2 cellular contexts compared by ENCODE assay signal in genomic region chr2:121587131-121587530, GRCh38.
TF ChIP-seq lines count a peak whose summit lies in the region.

No MANE protein-coding gene starts in this region.

TF ChIP-seq in GM23338, 12 proteins besides CTCF, POLR2A, EP300 and RAD21 (continued from another document):
- TF ChIP-seq ZNF462 (CRISPR knock-in tag; IDR thresholded peaks at IDR 0.05) (no peak), NANOG (IDR thresholded peaks at IDR 0.05; ENCODE audit: borderline replicate concordance) (no peak), EZH2 (IDR thresholded peaks at IDR 0.05; ENCODE audit: low read depth, unreplicated experiment) (no peak)

TF ChIP-seq in WTC11, 78 proteins besides CTCF, POLR2A, EP300 and RAD21 (continued from another document):
- TF ChIP-seq, protein P1, sequence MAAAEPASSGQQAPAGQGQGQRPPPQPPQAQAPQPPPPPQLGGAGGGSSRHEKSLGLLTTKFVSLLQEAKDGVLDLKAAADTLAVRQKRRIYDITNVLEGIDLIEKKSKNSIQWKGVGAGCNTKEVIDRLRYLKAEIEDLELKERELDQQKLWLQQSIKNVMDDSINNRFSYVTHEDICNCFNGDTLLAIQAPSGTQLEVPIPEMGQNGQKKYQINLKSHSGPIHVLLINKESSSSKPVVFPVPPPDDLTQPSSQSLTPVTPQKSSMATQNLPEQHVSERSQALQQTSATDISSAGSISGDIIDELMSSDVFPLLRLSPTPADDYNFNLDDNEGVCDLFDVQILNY (CRISPR knock-in tag; IDR thresholded peaks at IDR 0.05): no peak
- TF ChIP-seq SMAD3 (CRISPR knock-in tag; IDR thresholded peaks at IDR 0.05; ENCODE audit: borderline replicate concordance) (no peak), AR (CRISPR knock-in tag; IDR thresholded peaks at IDR 0.05) (no peak), USF1 (CRISPR knock-in tag; IDR thresholded peaks at IDR 0.05) (no peak), SP1 (CRISPR knock-in tag; conservative IDR thresholded peaks at IDR 0.05) (no peak)
